15 cellular contexts compared by ENCODE assay signal in genomic region chr22:43085658-43086606, GRCh38. TPM values are rescaled to one million over a fixed set of nuclear protein-coding genes. Genes with fewer than 3 reads are reported as not detected.
DNase-seq lines count a peak whose midpoint lies in the region; ATAC-seq, FAIRE-seq and TF ChIP-seq lines count a peak whose summit lies in the region.
"Had no signal": no experiment of that assay in that cellular context is flagged by ENCODE, and none has a peak within 500 bp of the region (broad histone marks: within the 10 kb centered on the region; RNA-seq: fewer than 3 reads in every experiment).

No MANE protein-coding gene starts in this region.

- H3K4me1 ChIP-seq in vagina, result peaks cover 13% of the 10 kb centered on the region

- no peaks in the 10 kb centered on the region for H3K27me3 ChIP-seq in vagina

- POLR2A ChIA-PET in activated naive CD8-positive, alpha-beta T cell treated with anti-CD3 and anti-CD28 coated beads, Interleukin-2, amount 10 ng/mL, durations not matched to agents 7 days and 5 days (lab: Charles Lee), result interaction anchor here (1.3 kb wide), 1 partner anchor 471 kb away, joined by 4 read pairs; the partner anchor contains the start of gene POLDIP3
- POLR2A ChIA-PET in RWPE1 (lab: Yijun Ruan, JAX; ENCODE audit: low non-redundant PET), result no interaction called here

- peaks cover 6% of the 10 kb centered on the region for H3K36me3 Mint-ChIP-seq in activated naive CD8-positive, alpha-beta T cell treated with anti-CD3 and anti-CD28 coated beads, Interleukin-2, amount 10 ng/mL, durations not matched to agents 7 days and 5 days
- no peaks in the 10 kb centered on the region for H3K36me3 Mint-ChIP-seq in activated naive CD8-positive, alpha-beta T cell treated with anti-CD3 and anti-CD28 coated beads, Interleukin-2, amount 50 U/mL, for 24 hours (ENCODE audit: low read depth)
- H3K36me3 Mint-ChIP-seq in glutamatergic neuron (ENCODE audit: unreplicated experiment), result peaks cover 11% of the 10 kb centered on the region

- FAIRE-seq in RCC 7860 (lab: Jason Lieb, UNC), result no peak

- no peaks in the 10 kb centered on the region for H3K9me3 Mint-ChIP-seq in activated naive CD8-positive, alpha-beta T cell treated with anti-CD3 and anti-CD28 coated beads, Interleukin-2, amount 10 ng/mL, durations not matched to agents 7 days and 5 days
- no peaks in the 10 kb centered on the region for H3K9me3 Mint-ChIP-seq in activated naive CD8-positive, alpha-beta T cell treated with anti-CD3 and anti-CD28 coated beads, Interleukin-2, amount 50 U/mL, for 24 hours
- H3K9me3 Mint-ChIP-seq in glutamatergic neuron (ENCODE audit: unreplicated experiment), result peaks cover 10% of the 10 kb centered on the region
- H3K9me3 Mint-ChIP-seq: activated naive CD4-positive, alpha-beta T cell treated with anti-CD3 and anti-CD28 coated beads, Interleukin-2, amount 10 ng/mL, durations not matched to agents 7 days and 5 days had no signal

- ATAC-seq in activated naive CD8-positive, alpha-beta T cell treated with anti-CD3 and anti-CD28 coated beads, Interleukin-2, amount 10 ng/mL, durations not matched to agents 7 days and 5 days (ENCODE audit: low read depth), result no peak
- no peak for ATAC-seq in activated naive CD8-positive, alpha-beta T cell treated with anti-CD3 and anti-CD28 coated beads, Interleukin-2, amount 50 U/mL, for 24 hours
- no peak for ATAC-seq in GM18502 (IDR thresholded peaks at IDR 0.05; ENCODE audit: poor library complexity, unreplicated experiment)
- ATAC-seq: activated CD4-positive, CD25-positive, alpha-beta regulatory T cell treated with anti-CD3 and anti-CD28 coated beads, Interleukin-2, amount 50 U/mL, for 24 hours had no signal

- no peak for TF ChIP-seq CTCF in RWPE1 (conservative IDR thresholded peaks at IDR 0.05; ENCODE audit: low read depth)
- no peak for TF ChIP-seq CTCF in glutamatergic neuron (IDR thresholded peaks at IDR 0.05; ENCODE audit: partially characterized antibody, unreplicated experiment)
- TF ChIP-seq CTCF in vagina (IDR thresholded peaks at IDR 0.05), result no peak

- H3K4me3 ChIP-seq in vagina, result no peak overlapping the region
- H3K4me3 ChIP-seq: SK-N-MC had no signal

- no peak overlapping the region for H3K4me3 Mint-ChIP-seq in activated naive CD8-positive, alpha-beta T cell treated with anti-CD3 and anti-CD28 coated beads, Interleukin-2, amount 10 ng/mL, durations not matched to agents 7 days and 5 days
- H3K4me3 Mint-ChIP-seq in activated naive CD8-positive, alpha-beta T cell treated with anti-CD3 and anti-CD28 coated beads, Interleukin-2, amount 50 U/mL, for 24 hours, result no peak overlapping the region
- no peak overlapping the region for H3K4me3 Mint-ChIP-seq in glutamatergic neuron (ENCODE audit: unreplicated experiment)
- H3K4me3 Mint-ChIP-seq: activated naive CD4-positive, alpha-beta T cell treated with anti-CD3 and anti-CD28 coated beads, Interleukin-2, amount 10 ng/mL, durations not matched to agents 7 days and 5 days had no signal

- H3K27ac Mint-ChIP-seq in activated naive CD8-positive, alpha-beta T cell treated with anti-CD3 and anti-CD28 coated beads, Interleukin-2, amount 10 ng/mL, durations not matched to agents 7 days and 5 days, result peak overlapping the region; percentile 51
- H3K27ac Mint-ChIP-seq in activated naive CD8-positive, alpha-beta T cell treated with anti-CD3 and anti-CD28 coated beads, Interleukin-2, amount 50 U/mL, for 24 hours, result no peak overlapping the region
- peak overlapping the region; percentile 17 for H3K27ac Mint-ChIP-seq in glutamatergic neuron (ENCODE audit: unreplicated experiment)
- H3K27ac Mint-ChIP-seq: activated naive CD4-positive, alpha-beta T cell treated with anti-CD3 and anti-CD28 coated beads, Interleukin-2, amount 10 ng/mL, durations not matched to agents 7 days and 5 days had no signal

- H3K36me3 ChIP-seq in vagina, result no peaks in the 10 kb centered on the region

- H3K9me3 ChIP-seq in vagina, result no peaks in the 10 kb centered on the region

- intact Hi-C loops in vagina (cut with DNase I), result no loop called here

- CTCF ChIA-PET in RWPE1 (lab: Yijun Ruan, JAX), result interaction anchor here (0.7 kb wide), 1 partner anchor 26 kb away, joined by 3 read pairs; no protein-coding TSS in a partner anchor

- no peak for TF ChIP-seq POLR2A in vagina (IDR thresholded peaks at IDR 0.05)

- DNase-seq in activated naive CD8-positive, alpha-beta T cell treated with anti-CD3 and anti-CD28 coated beads, Interleukin-2, amount 10 ng/mL, durations not matched to agents 7 days and 5 days, result no peak
- no peak for DNase-seq in activated naive CD8-positive, alpha-beta T cell treated with anti-CD3 and anti-CD28 coated beads, Interleukin-2, amount 50 U/mL, for 24 hours
- DNase-seq in RWPE1 (ENCODE audit: low spot score) (no peak), glutamatergic neuron (no peak), vagina (ENCODE audit: extremely low spot score in 2 of 2) (no peak), NCI-H1092 treated with DMSO at 0.1 percent for 48 hours (lab: John Stamatoyannopoulos, UW) (no peak), RCC 7860 (ENCODE audit: low spot score) (no peak)
- DNase-seq: activated naive CD4-positive, alpha-beta T cell treated with anti-CD3 and anti-CD28 coated beads, Interleukin-2, amount 10 ng/mL, durations not matched to agents 7 days and 5 days; DMS79 treated with DMSO at 0.1 percent for 48 hours; NCI-H1436 treated with DMSO at 0.1 percent for 48 hours had no signal

- peaks cover 16% of the 10 kb centered on the region for H3K4me1 Mint-ChIP-seq in activated naive CD8-positive, alpha-beta T cell treated with anti-CD3 and anti-CD28 coated beads, Interleukin-2, amount 10 ng/mL, durations not matched to agents 7 days and 5 days
- H3K4me1 Mint-ChIP-seq in activated naive CD8-positive, alpha-beta T cell treated with anti-CD3 and anti-CD28 coated beads, Interleukin-2, amount 50 U/mL, for 24 hours, result peaks cover 28% of the 10 kb centered on the region
- peaks cover 6% of the 10 kb centered on the region for H3K4me1 Mint-ChIP-seq in glutamatergic neuron (ENCODE audit: low read depth, unreplicated experiment)

- peak overlapping the region; percentile 4; the same call in 1 of the 2 replicates for H3K27ac ChIP-seq in RWPE1
- H3K27ac ChIP-seq in vagina, result peak overlapping the region; percentile 39
- H3K27ac ChIP-seq: SK-N-MC had no signal

- no peaks in the 10 kb centered on the region for H3K27me3 Mint-ChIP-seq in activated naive CD8-positive, alpha-beta T cell treated with anti-CD3 and anti-CD28 coated beads, Interleukin-2, amount 10 ng/mL, durations not matched to agents 7 days and 5 days
- H3K27me3 Mint-ChIP-seq in activated naive CD8-positive, alpha-beta T cell treated with anti-CD3 and anti-CD28 coated beads, Interleukin-2, amount 50 U/mL, for 24 hours, result no peaks in the 10 kb centered on the region
- peaks cover 6% of the 10 kb centered on the region for H3K27me3 Mint-ChIP-seq in glutamatergic neuron (ENCODE audit: unreplicated experiment)
- H3K27me3 Mint-ChIP-seq: activated naive CD4-positive, alpha-beta T cell treated with anti-CD3 and anti-CD28 coated beads, Interleukin-2, amount 10 ng/mL, durations not matched to agents 7 days and 5 days had no signal

RNA-seq across cellular contexts. Expression of gene TTLL1, which starts 3.3 kb away (rescaled TPM):
- 10 to 100 TPM in 1 of 2 experiments, 1 to 10 TPM in 1; 9.1 to 10.7 TPM for total RNA-seq in activated naive CD8-positive, alpha-beta T cell treated with anti-CD3 and anti-CD28 coated beads, Interleukin-2, amount 10 ng/mL, durations not matched to agents 7 days and 5 days
- total RNA-seq in glutamatergic neuron (ENCODE audit: unreplicated experiment), result 22.0 TPM
- total RNA-seq in vagina, result 5.9 TPM

RNA-seq across cellular contexts. Expression of gene BIK, which starts 24.6 kb away (rescaled TPM):
- total RNA-seq in activated naive CD8-positive, alpha-beta T cell treated with anti-CD3 and anti-CD28 coated beads, Interleukin-2, amount 10 ng/mL, durations not matched to agents 7 days and 5 days, result 1 to 10 TPM in 1 of 2 experiments, under 1 TPM in 1; 0.64 to 1.8 TPM
- 17.3 TPM for total RNA-seq in glutamatergic neuron (ENCODE audit: unreplicated experiment)
- not detected for total RNA-seq in vagina
- total RNA-seq: chondrocyte, mesenteric fat pad had no signal

RNA-seq across cellular contexts. Expression of gene MCAT, which starts 57.3 kb away (rescaled TPM):
- total RNA-seq in activated naive CD8-positive, alpha-beta T cell treated with anti-CD3 and anti-CD28 coated beads, Interleukin-2, amount 10 ng/mL, durations not matched to agents 7 days and 5 days, result 1 to 10 TPM; 8.1 to 9.5 TPM
- total RNA-seq in glutamatergic neuron (ENCODE audit: unreplicated experiment) (12.7 TPM), vagina (22.8 TPM)
